In genomic region chr18:34576622-34577021, GRCh38 we compare ENCODE assay signal across 28 cellular contexts.
DNase-seq lines count a peak whose midpoint lies in the region; ATAC-seq and TF ChIP-seq lines count a peak whose summit lies in the region.
"Had no signal": no experiment of that assay in that cellular context is flagged by ENCODE, and none has a peak within 500 bp of the region (broad histone marks: within the 10 kb centered on the region; RNA-seq: fewer than 3 reads in every experiment).

No MANE protein-coding gene starts in this region.

- DNase-seq in BE2C (no peak), SK-MEL-5 (ENCODE audit: low read depth, low spot score) (peak; percentile 21), endodermal cell (no peak), cerebellar cortex (ENCODE audit: low spot score) (no peak), activated gamma-delta T cell treated with Interleukin-2 at 50 U/mL for 16 hours (no peak), chondrocyte (ENCODE audit: low spot score) (no peak)
- DNase-seq: C1 segment of cervical spinal cord; CD8-positive, alpha-beta T cell; DMS 273 treated with DMSO at 0.1 percent for 48 hours; DMS79 treated with DMSO at 0.1 percent for 48 hours; GF-D8; GOT3; HFFc6; NCI-H1092 treated with DMSO at 0.1 percent for 48 hours; NCI-H1436 treated with DMSO at 0.1 percent for 48 hours; NCI-H187 treated with DMSO at 0.1 percent for 48 hours; NCI-H2107; NCI-H446; NCI-H524 treated with DMSO at 0.1 percent for 48 hours; NCI-H774; SHP77 treated with DMSO at 0.1 percent for 48 hours had no signal

- H3K27me3 ChIP-seq in BE2C (no peaks in the 10 kb centered on the region), endodermal cell (ENCODE audit: control insufficient read depth, insufficient read depth, low read length, poor library complexity, severe bottlenecking) (no peaks in the 10 kb centered on the region)

- H3K4me1 ChIP-seq in BE2C, result no peaks in the 10 kb centered on the region
- no peaks in the 10 kb centered on the region for H3K4me1 ChIP-seq in endodermal cell (ENCODE audit: control insufficient read depth, insufficient read depth, low read length)
- H3K4me1 ChIP-seq: HAP-1 had no signal

- H3K9ac ChIP-seq in endodermal cell (ENCODE audit: extremely low read depth, low read length, poor library complexity, severe bottlenecking), result no peak overlapping the region
- H3K9ac ChIP-seq: KMS-11 had no signal

- ATAC-seq in HG03108 (IDR thresholded peaks at IDR 0.05; ENCODE audit: unreplicated experiment), result no peak
- ATAC-seq: CD8-positive, alpha-beta T cell; Panc1 had no signal

- H3K4me3 Mint-ChIP-seq in endodermal cell, result no peak overlapping the region
- no peak overlapping the region for H3K4me3 Mint-ChIP-seq in chondrocyte (ENCODE audit: unreplicated experiment)
- H3K4me3 Mint-ChIP-seq: CD8-positive, alpha-beta T cell; HFFc6 had no signal

- H3K27me3 Mint-ChIP-seq in endodermal cell (ENCODE audit: insufficient read depth) (no peaks in the 10 kb centered on the region), chondrocyte (ENCODE audit: low read depth) (peaks cover 2% of the 10 kb centered on the region)
- H3K27me3 Mint-ChIP-seq: IgD-negative memory B cell had no signal

- peaks cover 31% of the 10 kb centered on the region for H3K9me3 Mint-ChIP-seq in endodermal cell
- H3K9me3 Mint-ChIP-seq in chondrocyte (ENCODE audit: low read depth), result peaks cover 17% of the 10 kb centered on the region
- H3K9me3 Mint-ChIP-seq: HFFc6 had no signal

- H3K4me1 Mint-ChIP-seq in endodermal cell (peaks cover 2% of the 10 kb centered on the region), chondrocyte (ENCODE audit: low read depth) (no peaks in the 10 kb centered on the region)
- H3K4me1 Mint-ChIP-seq: IgD-negative memory B cell had no signal

- peak; percentile 31 for TF ChIP-seq CTCF in BE2C (IDR thresholded peaks at IDR 0.05; ENCODE audit: low read depth, low read length)
- TF ChIP-seq CTCF in GM12874 (IDR thresholded peaks at IDR 0.05; ENCODE audit: insufficient read depth, low read depth, low read length), result 0 out of 2 replicates have a peak, but pooled peaks have one; percentile 8
- peak; percentile 17 for TF ChIP-seq CTCF in endodermal cell (conservative IDR thresholded peaks at IDR 0.05)
- no peak for TF ChIP-seq CTCF in chondrocyte (IDR thresholded peaks at IDR 0.05)

- no peak overlapping the region for H3K4me3 ChIP-seq in BE2C (ENCODE audit: low read depth, low read length)
- H3K4me3 ChIP-seq in endodermal cell (ENCODE audit: low read length), result no peak overlapping the region
- H3K4me3 ChIP-seq: HAP-1, SK-N-MC had no signal

- H3K36me3 ChIP-seq in BE2C, result no peaks in the 10 kb centered on the region
- peaks cover 6% of the 10 kb centered on the region for H3K36me3 ChIP-seq in endodermal cell (ENCODE audit: control insufficient read depth, insufficient read depth, low read length)
- H3K36me3 ChIP-seq: HAP-1 had no signal

- H3K27ac Mint-ChIP-seq in endodermal cell (no peak overlapping the region), chondrocyte (ENCODE audit: unreplicated experiment) (no peak overlapping the region)
- H3K27ac Mint-ChIP-seq: CD8-positive, alpha-beta T cell; HFFc6; IgD-negative memory B cell had no signal

- peaks cover 25% of the 10 kb centered on the region for H3K36me3 Mint-ChIP-seq in endodermal cell (ENCODE audit: low read depth)
- no peaks in the 10 kb centered on the region for H3K36me3 Mint-ChIP-seq in chondrocyte (ENCODE audit: low read depth)
- H3K36me3 Mint-ChIP-seq: CD8-positive, alpha-beta T cell; IgD-negative memory B cell had no signal

- H3K9me3 ChIP-seq in BE2C (no peaks in the 10 kb centered on the region), endodermal cell (ENCODE audit: control insufficient read depth, low read length) (peaks cover 29% of the 10 kb centered on the region)
- H3K9me3 ChIP-seq: HAP-1 had no signal

- H3K27ac ChIP-seq in endodermal cell (ENCODE audit: low read depth, low read length), result no peak overlapping the region
- H3K27ac ChIP-seq: KMS-11, SK-N-MC had no signal

- 77 to 94% methylated on average over 6 of the region's 6 CpGs for WGBS in endodermal cell (ENCODE audit: insufficient coverage in 1 of 2, insufficient read length in 1 of 2), 2 experiments

- in situ Hi-C loops in SK-MEL-5 (cut with HindIII; ENCODE audit: low pct_unique_long_range_greater_than_20kb, low sequenced_read_pairs), result no loop called here
